Comparison of ENCODE assay signal across 1 cellular context in the genomic region with DNA sequence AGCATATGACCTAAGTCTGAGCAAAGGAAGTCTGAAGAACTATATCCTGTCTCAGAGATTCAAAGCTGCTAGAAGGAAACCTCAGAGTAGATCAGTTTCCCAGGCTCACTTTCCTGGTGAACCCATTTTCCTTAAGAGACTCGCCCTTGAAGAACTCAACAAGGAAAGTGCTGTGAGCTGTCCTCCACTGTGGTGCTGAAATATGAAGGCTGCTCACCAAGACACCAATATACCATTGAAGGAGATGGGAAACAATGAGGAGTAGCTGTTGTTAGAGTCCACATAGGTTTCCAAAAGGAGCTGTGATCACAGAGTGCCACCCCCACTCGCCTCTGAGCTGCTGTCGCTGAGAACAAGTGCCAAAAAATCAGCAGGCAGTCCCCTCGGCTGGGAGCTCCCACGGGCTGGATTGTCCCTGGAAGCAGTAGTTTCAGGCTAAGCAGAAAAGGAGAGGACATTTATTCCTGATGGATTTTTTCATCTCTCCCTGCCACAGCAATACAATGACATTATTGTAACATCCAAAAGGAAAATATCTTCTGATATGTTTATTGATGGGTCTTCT.
TF ChIP-seq lines count a peak whose summit lies in the region.

No MANE protein-coding gene starts in this region.

TF ChIP-seq in A549, 52 proteins besides CTCF, POLR2A, EP300 and RAD21 (continued from another document):
- TF ChIP-seq, protein P1, sequence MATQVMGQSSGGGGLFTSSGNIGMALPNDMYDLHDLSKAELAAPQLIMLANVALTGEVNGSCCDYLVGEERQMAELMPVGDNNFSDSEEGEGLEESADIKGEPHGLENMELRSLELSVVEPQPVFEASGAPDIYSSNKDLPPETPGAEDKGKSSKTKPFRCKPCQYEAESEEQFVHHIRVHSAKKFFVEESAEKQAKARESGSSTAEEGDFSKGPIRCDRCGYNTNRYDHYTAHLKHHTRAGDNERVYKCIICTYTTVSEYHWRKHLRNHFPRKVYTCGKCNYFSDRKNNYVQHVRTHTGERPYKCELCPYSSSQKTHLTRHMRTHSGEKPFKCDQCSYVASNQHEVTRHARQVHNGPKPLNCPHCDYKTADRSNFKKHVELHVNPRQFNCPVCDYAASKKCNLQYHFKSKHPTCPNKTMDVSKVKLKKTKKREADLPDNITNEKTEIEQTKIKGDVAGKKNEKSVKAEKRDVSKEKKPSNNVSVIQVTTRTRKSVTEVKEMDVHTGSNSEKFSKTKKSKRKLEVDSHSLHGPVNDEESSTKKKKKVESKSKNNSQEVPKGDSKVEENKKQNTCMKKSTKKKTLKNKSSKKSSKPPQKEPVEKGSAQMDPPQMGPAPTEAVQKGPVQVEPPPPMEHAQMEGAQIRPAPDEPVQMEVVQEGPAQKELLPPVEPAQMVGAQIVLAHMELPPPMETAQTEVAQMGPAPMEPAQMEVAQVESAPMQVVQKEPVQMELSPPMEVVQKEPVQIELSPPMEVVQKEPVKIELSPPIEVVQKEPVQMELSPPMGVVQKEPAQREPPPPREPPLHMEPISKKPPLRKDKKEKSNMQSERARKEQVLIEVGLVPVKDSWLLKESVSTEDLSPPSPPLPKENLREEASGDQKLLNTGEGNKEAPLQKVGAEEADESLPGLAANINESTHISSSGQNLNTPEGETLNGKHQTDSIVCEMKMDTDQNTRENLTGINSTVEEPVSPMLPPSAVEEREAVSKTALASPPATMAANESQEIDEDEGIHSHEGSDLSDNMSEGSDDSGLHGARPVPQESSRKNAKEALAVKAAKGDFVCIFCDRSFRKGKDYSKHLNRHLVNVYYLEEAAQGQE (IDR thresholded peaks at IDR 0.05), result peak; percentile 91
